ENCODE assay signal across 1 cellular context in genomic region chr15:100642217-100642949, GRCh38.
TF ChIP-seq lines count a peak whose summit lies in the region.

No MANE protein-coding gene starts in this region.

TF ChIP-seq in HepG2, 621 proteins besides CTCF, POLR2A, EP300 and RAD21:
- TF ChIP-seq SRSF9 (IDR thresholded peaks at IDR 0.05; ENCODE audit: borderline replicate concordance, insufficient read depth, low read depth, low read length, poor library complexity, severe bottlenecking) = no peak
- no peak for TF ChIP-seq ZNF772 (CRISPR knock-in tag; IDR thresholded peaks at IDR 0.05)
- no peak for TF ChIP-seq CERS6 (CRISPR knock-in tag; IDR thresholded peaks at IDR 0.05)
- TF ChIP-seq MXI1 (IDR thresholded peaks at IDR 0.05; ENCODE audit: borderline replicate concordance, low read depth, low read length) = no peak
- TF ChIP-seq HNF4A (CRISPR knock-in tag; IDR thresholded peaks at IDR 0.05) = peak; percentile 24
